8 cellular contexts compared by ENCODE assay signal in the genomic region with DNA sequence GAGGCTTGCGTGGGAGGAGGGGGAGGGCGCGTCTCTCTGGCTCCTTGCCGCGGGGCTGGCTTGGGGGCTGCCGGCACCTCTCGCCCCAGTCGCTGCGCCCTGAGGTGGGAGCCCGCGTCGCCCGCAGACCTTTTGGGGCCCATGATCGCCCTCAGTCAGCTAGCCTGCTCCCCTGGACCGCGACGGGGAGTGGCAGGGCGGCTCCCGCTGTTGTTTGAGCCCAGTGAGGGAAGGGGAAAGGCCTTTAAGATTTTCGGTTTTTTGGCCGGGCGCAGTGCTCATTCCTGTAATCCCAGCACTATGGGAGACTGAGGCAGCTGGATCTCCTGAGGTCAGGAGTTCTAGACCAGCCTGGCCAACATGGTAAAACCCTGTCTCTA.
DNase-seq lines count a peak whose midpoint lies in the region; ATAC-seq and TF ChIP-seq lines count a peak whose summit lies in the region.
"Not testable (repeated sequence)": the region's sequence is repeated elsewhere in the genome, so short reads cannot be mapped to it uniquely, and the experiment has no call there.

No MANE protein-coding gene starts in this region.

- DNase-seq in AG09309 (ENCODE audit: low read depth): not testable (repeated sequence)
- DNase-seq in T-helper 2 cell treated with Interferon-gamma antibody and Interleukin-4, amounts not matched to agents 5 μg/mL and 100 μg/mL, for 36 hours (ENCODE audit: low spot score): peak; percentile 5
- DNase-seq in activated T-helper 2 cell treated with anti-CD3 and anti-CD28 coated beads, Interferon-gamma antibody, Interleukin-2, Interleukin-4, amounts not matched to agents 10 μg/mL and 5 μg/mL and 100 μg/mL, durations not matched to agents 14 hours and 24 hours and 36 hours (ENCODE audit: low spot score): peak; percentile 7
- DNase-seq in dorsolateral prefrontal cortex: peak in 2 of 10 donors; percentile 8 to 21
- DNase-seq in left cardiac atrium: peak; percentile 20
- DNase-seq in mucosa of descending colon: peak; percentile 19 to 53 (median 48)
- DNase-seq in transverse colon: peak; percentile 40

- not testable (repeated sequence) for TF ChIP-seq POLR2A in transverse colon (IDR thresholded peaks at IDR 0.05)

- not testable (repeated sequence) for TF ChIP-seq EP300 in transverse colon (IDR thresholded peaks at IDR 0.05; ENCODE audit: low read depth)

- H3K4me1 Mint-ChIP-seq in T-helper 2 cell treated with Interferon-gamma antibody and Interleukin-4, amounts not matched to agents 5 μg/mL and 100 μg/mL, for 36 hours (ENCODE audit: low read depth); activated T-helper 2 cell treated with anti-CD3 and anti-CD28 coated beads, Interferon-gamma antibody, Interleukin-2, Interleukin-4, amounts not matched to agents 10 μg/mL and 5 μg/mL and 100 μg/mL, durations not matched to agents 14 hours and 24 hours and 36 hours (ENCODE audit: low read depth): not testable (repeated sequence)

- H3K4me1 ChIP-seq in mucosa of descending colon (ENCODE audit: low read depth); skeletal muscle satellite cell (ENCODE audit: control insufficient read depth, insufficient read depth, low read length); transverse colon: not testable (repeated sequence)

- H3K4me2 ChIP-seq in skeletal muscle satellite cell (ENCODE audit: low read length): not testable (repeated sequence)

- not testable (repeated sequence) for H3K27me3 ChIP-seq in dorsolateral prefrontal cortex; skeletal muscle satellite cell (ENCODE audit: control insufficient read depth, insufficient read depth, low read length); transverse colon

- not testable (repeated sequence) for H3K27ac Mint-ChIP-seq in T-helper 2 cell treated with Interferon-gamma antibody and Interleukin-4, amounts not matched to agents 5 μg/mL and 100 μg/mL, for 36 hours; activated T-helper 2 cell treated with anti-CD3 and anti-CD28 coated beads, Interferon-gamma antibody, Interleukin-2, Interleukin-4, amounts not matched to agents 10 μg/mL and 5 μg/mL and 100 μg/mL, durations not matched to agents 14 hours and 24 hours and 36 hours

- not testable (repeated sequence) for H3K27me3 Mint-ChIP-seq in T-helper 2 cell treated with Interferon-gamma antibody and Interleukin-4, amounts not matched to agents 5 μg/mL and 100 μg/mL, for 36 hours (ENCODE audit: low read depth); activated T-helper 2 cell treated with anti-CD3 and anti-CD28 coated beads, Interferon-gamma antibody, Interleukin-2, Interleukin-4, amounts not matched to agents 10 μg/mL and 5 μg/mL and 100 μg/mL, durations not matched to agents 14 hours and 24 hours and 36 hours (ENCODE audit: low read depth)

- intact Hi-C loops in activated T-helper 2 cell treated with anti-CD3 and anti-CD28 coated beads, Interferon-gamma antibody, Interleukin-2, Interleukin-4, amounts not matched to agents 10 μg/mL and 5 μg/mL and 100 μg/mL, durations not matched to agents 14 hours and 24 hours and 36 hours (cut with micrococcal nuclease); dorsolateral prefrontal cortex (cut with DNase I); left cardiac atrium (cut with DNase I); mucosa of descending colon (cut with DNase I, micrococcal nuclease); transverse colon (cut with DNase I; ENCODE audit: low total_unique reads): not testable (repeated sequence)

- in situ Hi-C loops in transverse colon (cut with MboI; ENCODE audit: low pct_ligation_motif_present in 1 of 4, low pct_unique_long_range_greater_than_20kb in 1 of 4, low sequenced_read_pairs in 3 of 4): not testable (repeated sequence)

- H3K9me3 ChIP-seq in mucosa of descending colon; skeletal muscle satellite cell (replicated peaks; ENCODE audit: low read length); transverse colon: not testable (repeated sequence)

- H3K9ac ChIP-seq in skeletal muscle satellite cell (ENCODE audit: low read depth, low read length): peak overlapping the region; percentile 52

- not testable (repeated sequence) for TF ChIP-seq CTCF in AG09309 (IDR thresholded peaks at IDR 0.05; ENCODE audit: control insufficient read depth, insufficient read depth, low read depth, low read length, missing control alignments); dorsolateral prefrontal cortex (IDR thresholded peaks at IDR 0.05 in 54 of 56, conservative IDR thresholded peaks at IDR 0.05 in 2 of 56; ENCODE audit: low read depth in 1 of 56, partially characterized antibody in 56 of 56); mucosa of descending colon (IDR thresholded peaks at IDR 0.05); transverse colon (IDR thresholded peaks at IDR 0.05)

- not testable (repeated sequence) for H3K9me3 Mint-ChIP-seq in T-helper 2 cell treated with Interferon-gamma antibody and Interleukin-4, amounts not matched to agents 5 μg/mL and 100 μg/mL, for 36 hours; activated T-helper 2 cell treated with anti-CD3 and anti-CD28 coated beads, Interferon-gamma antibody, Interleukin-2, Interleukin-4, amounts not matched to agents 10 μg/mL and 5 μg/mL and 100 μg/mL, durations not matched to agents 14 hours and 24 hours and 36 hours

- not testable (repeated sequence) for H3K36me3 ChIP-seq in mucosa of descending colon (ENCODE audit: low read depth); skeletal muscle satellite cell (ENCODE audit: insufficient read depth, low read length); transverse colon

- 0% methylated on average over 8 of the region's 22 CpGs; no CpG with 5 or more reads in 1 of the 2 donors for WGBS in transverse colon (ENCODE audit: low coverage in 1 of 2), 2 donors

- ATAC-seq in left cardiac atrium, mucosa of descending colon: not testable (repeated sequence)

- H3K4me3 Mint-ChIP-seq in T-helper 2 cell treated with Interferon-gamma antibody and Interleukin-4, amounts not matched to agents 5 μg/mL and 100 μg/mL, for 36 hours; activated T-helper 2 cell treated with anti-CD3 and anti-CD28 coated beads, Interferon-gamma antibody, Interleukin-2, Interleukin-4, amounts not matched to agents 10 μg/mL and 5 μg/mL and 100 μg/mL, durations not matched to agents 14 hours and 24 hours and 36 hours (ENCODE audit: low read depth): not testable (repeated sequence)

- H3K27ac ChIP-seq in dorsolateral prefrontal cortex: not testable (repeated sequence)
- H3K27ac ChIP-seq in transverse colon: peak overlapping the region in 2 of 4 donors; percentile 56 to 76

- peak overlapping the region; percentile 20 for H3K4me3 ChIP-seq in AG09309 (ENCODE audit: control insufficient read depth, low read depth, low read length)
- peak overlapping the region in 31 of 59 donors; percentile 17 to 62 (median 46) for H3K4me3 ChIP-seq in dorsolateral prefrontal cortex
- not testable (repeated sequence) for H3K4me3 ChIP-seq in mucosa of descending colon
- peak overlapping the region; percentile 49 for H3K4me3 ChIP-seq in skeletal muscle satellite cell (ENCODE audit: low read length)
- peak overlapping the region in 2 of 4 donors; percentile 27 to 40 for H3K4me3 ChIP-seq in transverse colon

- H3K36me3 Mint-ChIP-seq in T-helper 2 cell treated with Interferon-gamma antibody and Interleukin-4, amounts not matched to agents 5 μg/mL and 100 μg/mL, for 36 hours (ENCODE audit: low read depth); activated T-helper 2 cell treated with anti-CD3 and anti-CD28 coated beads, Interferon-gamma antibody, Interleukin-2, Interleukin-4, amounts not matched to agents 10 μg/mL and 5 μg/mL and 100 μg/mL, durations not matched to agents 14 hours and 24 hours and 36 hours (ENCODE audit: low read depth): not testable (repeated sequence)
